ENCODE assay signal across 8 cellular contexts in the genomic region with DNA sequence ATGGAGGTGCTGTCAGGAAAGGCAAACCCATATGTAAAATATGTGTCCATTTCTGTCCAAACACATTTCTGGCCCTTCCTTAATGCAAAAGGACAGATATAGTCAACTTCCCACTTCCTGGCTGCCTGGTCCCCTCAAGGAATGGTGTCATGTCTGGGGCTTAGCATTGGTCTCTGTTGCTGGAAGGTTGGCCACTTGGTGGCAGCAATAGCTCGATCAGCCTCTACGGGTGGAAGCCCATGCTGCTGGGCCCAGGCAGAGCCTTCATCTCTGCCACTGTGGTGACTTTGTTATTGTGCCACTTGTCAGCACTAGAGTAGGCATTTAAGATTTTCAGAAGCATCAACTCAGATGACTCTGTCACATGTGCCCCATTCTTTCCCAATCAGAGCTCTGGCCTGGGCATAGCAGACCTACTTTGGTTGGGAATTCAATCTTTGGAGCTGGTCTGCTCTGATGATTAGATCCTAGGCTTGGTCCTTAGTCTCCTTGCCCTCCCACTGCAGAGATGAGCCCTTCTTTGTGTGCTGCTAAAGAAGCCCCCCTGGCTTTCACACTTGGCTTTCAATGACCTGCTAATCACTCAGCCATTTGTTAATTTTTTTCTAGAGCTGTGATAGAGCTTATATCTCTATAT. TPM values are rescaled to one million over a fixed set of nuclear protein-coding genes. Genes with fewer than 3 reads are reported as not detected.
DNase-seq lines count a peak whose midpoint lies in the region; ATAC-seq, FAIRE-seq and TF ChIP-seq lines count a peak whose summit lies in the region.

No MANE protein-coding gene starts in this region.

- peak; percentile 5 for FAIRE-seq in urothelium cell line (lab: Jason Lieb, UNC)

- H3K9me3 ChIP-seq in fibroblast of lung (ENCODE audit: control insufficient read depth, insufficient read depth, low read depth, low read length): no peaks in the 10 kb centered on the region

- TF ChIP-seq CTCF in fibroblast of lung (conservative IDR thresholded peaks at IDR 0.05 in 1 of 2, IDR thresholded peaks at IDR 0.05 in 1 of 2; ENCODE audit: low read depth in 1 of 2, low read length in 2 of 2) (peak; percentile 51 to 73), natural killer cell (IDR thresholded peaks at IDR 0.05) (peak; percentile 53)

- H2AFZ ChIP-seq in fibroblast of lung (ENCODE audit: low read length): no peak overlapping the region

- no peaks in the 10 kb centered on the region for H4K20me1 ChIP-seq in fibroblast of lung (ENCODE audit: control insufficient read depth, extremely low read depth, insufficient read depth, low read length)

- H3K4me2 ChIP-seq in fibroblast of lung (ENCODE audit: extremely low read depth, insufficient read depth, low read length): no peak overlapping the region

- peak; percentile 78 for ATAC-seq in HG03039 (IDR thresholded peaks at IDR 0.05; ENCODE audit: unreplicated experiment)
- ATAC-seq in natural killer cell: peak; percentile 64 to 95 (median 65)

- H3K4me3 ChIP-seq in fibroblast of lung (replicated peaks in 1 of 4; ENCODE audit: control extremely low read depth in 1 of 4, insufficient read depth in 1 of 4, low read depth in 3 of 4, low read length in 4 of 4): no peak overlapping the region

- intact Hi-C loops in natural killer cell (cut with micrococcal nuclease): loop anchor here (1.0 kb wide), 2 partner anchors 105 to 192 kb away; no protein-coding TSS in a partner anchor

- H3K4me1 ChIP-seq in fibroblast of lung (ENCODE audit: control insufficient read depth, extremely low read depth, insufficient read depth, low read length): no peaks in the 10 kb centered on the region

- H3K79me2 ChIP-seq in fibroblast of lung (ENCODE audit: control insufficient read depth, insufficient read depth, low read length): no peaks in the 10 kb centered on the region

- DNase-seq in activated gamma-delta T cell treated with Interleukin-2 at 50 U/mL for 16 hours (peak; percentile 31), activated gamma-delta T cell (lab: John Stamatoyannopoulos, UW) (no peak), NCI-H524 (lab: John Stamatoyannopoulos, UW) (peak; percentile 81 to 82), fibroblast of lung (ENCODE audit: low read depth in 2 of 2) (peak; percentile 47 to 52), natural killer cell (no peak), urothelium cell line (ENCODE audit: low spot score) (peak; percentile 54)
- DNase-seq in activated CD8-positive, alpha-beta memory T cell treated with anti-CD3 and anti-CD28 coated beads, Interleukin-2, amount 50 U/mL, for 48 hours: peak; percentile 62

- no peaks in the 10 kb centered on the region for H3K9me3 Mint-ChIP-seq in natural killer cell

- no peaks in the 10 kb centered on the region for H3K27me3 ChIP-seq in fibroblast of lung (ENCODE audit: control insufficient read depth, insufficient read depth, low read length)

- H3K27ac Mint-ChIP-seq in natural killer cell: no peak overlapping the region

- H3K27me3 Mint-ChIP-seq in natural killer cell (ENCODE audit: low read depth in 2 of 2): no peaks in the 10 kb centered on the region

- H3K27ac ChIP-seq in fibroblast of lung (ENCODE audit: insufficient read depth, low read length): no peak overlapping the region

- H3K4me3 Mint-ChIP-seq in natural killer cell: no peak overlapping the region

- no peaks in the 10 kb centered on the region for H3K36me3 Mint-ChIP-seq in natural killer cell

- no peaks in the 10 kb centered on the region for H3K36me3 ChIP-seq in fibroblast of lung (ENCODE audit: control insufficient read depth, insufficient read depth, low read length)

- H3K4me1 Mint-ChIP-seq in natural killer cell: no peaks in the 10 kb centered on the region

- no peak overlapping the region for H3K9ac ChIP-seq in fibroblast of lung (ENCODE audit: insufficient read depth, low read length)

RNA-seq across cellular contexts. Expression of a gene that starts 51.0 kb away (rescaled TPM):
- total RNA-seq in fibroblast of lung (not detected in 2 replicates), natural killer cell (not detected)
- 0.02 TPM in 1 of 2 replicates, not detected in the other for polyA plus RNA-seq in fibroblast of lung
- polyA plus RNA-seq in fibroblast of lung (2012): not detected in 2 replicates
- polyA minus RNA-seq in fibroblast of lung (ENCODE audit: low replicate concordance): not detected in 2 replicates

RNA-seq across cellular contexts. Expression of a gene that starts 58.5 kb away (rescaled TPM):
- total RNA-seq in fibroblast of lung (55.0 and 78.6 TPM in 2 replicates), natural killer cell (100 to 1,000 TPM; 107 to 127 (median 126) TPM)
- 29.7 and 53.6 TPM in 2 replicates for polyA plus RNA-seq in fibroblast of lung
- polyA plus RNA-seq in fibroblast of lung (2012): 18.1 and 23.7 TPM in 2 replicates
- polyA minus RNA-seq in fibroblast of lung (ENCODE audit: low replicate concordance): 1.5 and 1.8 TPM in 2 replicates

Comparison
In these comparisons a context has a peak if more than half of its experiments do, and no peak if none do; other contexts are left out.
1. DNase-seq: peak in activated gamma-delta T cell treated with Interleukin-2 at 50 U/mL for 16 hours (single experiment), NCI-H524 (2 of 2), activated CD8-positive, alpha-beta memory T cell treated with anti-CD3 and anti-CD28 coated beads, Interleukin-2, amount 50 U/mL, for 48 hours (single experiment), fibroblast of lung (2 of 2) and urothelium cell line (single experiment); none in activated gamma-delta T cell (single experiment) and natural killer cell (single experiment).